ENCODE assay signal across 17 cellular contexts in genomic region chr13:44292545-44292944, GRCh38.
DNase-seq lines count a peak whose midpoint lies in the region; TF ChIP-seq lines count a peak whose summit lies in the region.
"Had no signal": no experiment of that assay in that cellular context is flagged by ENCODE, and none has a peak within 500 bp of the region (broad histone marks: within the 10 kb centered on the region; RNA-seq: fewer than 3 reads in every experiment).

No MANE protein-coding gene starts in this region.

- 76% methylated on average over 1 of the region's 1 CpG; no CpG with 5 or more reads in 1 of the 2 donors for WGBS in transverse colon (ENCODE audit: low coverage in 1 of 2), 2 donors

- H3K4me1 ChIP-seq in muscle layer of duodenum (ENCODE audit: control insufficient read depth in 1 of 2, insufficient read depth in 2 of 2, low read length in 2 of 2) (peaks cover 20% of the 10 kb centered on the region in 2 donors), transverse colon (peaks cover 0 to 25% (median 8%) of the 10 kb centered on the region in 4 donors)

- H3K27me3 ChIP-seq in muscle layer of duodenum (ENCODE audit: low read depth, low read length) (no peaks in the 10 kb centered on the region), transverse colon (no peaks in the 10 kb centered on the region)
- H3K27me3 ChIP-seq: brain microvascular endothelial cell had no signal

- in situ Hi-C loops in transverse colon (cut with MboI; ENCODE audit: low pct_ligation_motif_present in 1 of 4, low pct_unique_long_range_greater_than_20kb in 1 of 4, low sequenced_read_pairs in 3 of 4) = no loop called here

- no peak for TF ChIP-seq CTCF in transverse colon (IDR thresholded peaks at IDR 0.05)

- CTCF ChIA-PET in activated naive CD4-positive, alpha-beta T cell treated with anti-CD3 and anti-CD28 coated beads for 36 hours (lab: Charles Lee) = no interaction called here

- peaks cover 2% of the 10 kb centered on the region for H3K9me3 Mint-ChIP-seq in activated naive CD4-positive, alpha-beta T cell treated with anti-CD3 and anti-CD28 coated beads for 36 hours
- H3K9me3 Mint-ChIP-seq: effector memory CD8-positive, alpha-beta T cell; nephron; WTC11 had no signal

- TF ChIP-seq POLR2A in transverse colon (IDR thresholded peaks at IDR 0.05) = no peak

- no peak for TF ChIP-seq EP300 in transverse colon (IDR thresholded peaks at IDR 0.05; ENCODE audit: low read depth)

- H3K36me3 ChIP-seq in muscle layer of duodenum (ENCODE audit: control insufficient read depth in 1 of 2, insufficient read depth in 2 of 2, low read length in 2 of 2) (no peaks in the 10 kb centered on the region), transverse colon (no peaks in the 10 kb centered on the region)
- H3K36me3 ChIP-seq: brain microvascular endothelial cell had no signal

- peaks cover 27% of the 10 kb centered on the region for H3K4me1 Mint-ChIP-seq in activated naive CD4-positive, alpha-beta T cell treated with anti-CD3 and anti-CD28 coated beads for 36 hours (ENCODE audit: low read depth)

- H3K27ac Mint-ChIP-seq in activated naive CD4-positive, alpha-beta T cell treated with anti-CD3 and anti-CD28 coated beads for 36 hours = peak overlapping the region; percentile 38
- H3K27ac Mint-ChIP-seq: stimulated activated naive CD8-positive, alpha-beta T cell treated with anti-CD3 and anti-CD28 coated beads, Interleukin-15, Interleukin-2, amounts not matched to agents 100 ng/mL and 50 ng/mL, for 24 hours; WTC11 had no signal

- peak; percentile 36 for DNase-seq in activated naive CD4-positive, alpha-beta T cell treated with anti-CD3 and anti-CD28 coated beads for 36 hours
- no peak for DNase-seq in activated naive CD4-positive, alpha-beta T cell (lab: John Stamatoyannopoulos, UW)
- no peak for DNase-seq in transverse colon
- no peak for DNase-seq in cerebellum (ENCODE audit: low spot score)
- no peak for DNase-seq in DMS79 (lab: John Stamatoyannopoulos, UW)
- DNase-seq in effector CD8-positive, alpha-beta T cell (lab: John Stamatoyannopoulos, UW) = no peak
- DNase-seq: activated naive CD4-positive, alpha-beta T cell treated with Interleukin-2 at 50 U/mL for 16 hours; brain microvascular endothelial cell; effector memory CD8-positive, alpha-beta T cell; HCEC 1CT; NCI-H146; stimulated activated CD4-positive, alpha-beta T cell treated with anti-CD3 and anti-CD28 coated beads, Interleukin-15, amount 100 ng/mL, for 24 hours had no signal

- H3K36me3 Mint-ChIP-seq in activated naive CD4-positive, alpha-beta T cell treated with anti-CD3 and anti-CD28 coated beads for 36 hours (ENCODE audit: low read depth) = peaks cover 1% of the 10 kb centered on the region
- H3K36me3 Mint-ChIP-seq: WTC11 had no signal

- peaks cover 13% of the 10 kb centered on the region for H3K27me3 Mint-ChIP-seq in activated naive CD4-positive, alpha-beta T cell treated with anti-CD3 and anti-CD28 coated beads for 36 hours (ENCODE audit: low read depth)

- intact Hi-C loops in activated naive CD4-positive, alpha-beta T cell treated with anti-CD3 and anti-CD28 coated beads for 36 hours (cut with micrococcal nuclease) = loop anchor here (1.0 to 5.0 kb wide), 3 partner anchors 9 to 145 kb away; no protein-coding TSS in a partner anchor
- intact Hi-C loops in transverse colon (cut with DNase I; ENCODE audit: low total_unique reads) = no loop called here

- H3K4me3 Mint-ChIP-seq in activated naive CD4-positive, alpha-beta T cell treated with anti-CD3 and anti-CD28 coated beads for 36 hours = no peak overlapping the region
- H3K4me3 Mint-ChIP-seq: effector memory CD8-positive, alpha-beta T cell; nephron; stimulated activated naive CD8-positive, alpha-beta T cell treated with anti-CD3 and anti-CD28 coated beads, Interleukin-15, Interleukin-2, amounts not matched to agents 100 ng/mL and 50 ng/mL, for 24 hours; WTC11 had no signal

- H3K9me3 ChIP-seq in muscle layer of duodenum (ENCODE audit: control insufficient read depth in 1 of 2, low read length in 2 of 2) (no peaks in the 10 kb centered on the region), transverse colon (no peaks in the 10 kb centered on the region)

- no peak overlapping the region for H3K4me3 ChIP-seq in muscle layer of duodenum (ENCODE audit: low read depth in 1 of 2, low read length in 2 of 2)
- no peak overlapping the region for H3K4me3 ChIP-seq in transverse colon

- H3K27ac ChIP-seq in cingulate gyrus (ENCODE audit: low read depth, low read length) (peak overlapping the region; percentile 62), muscle layer of duodenum (ENCODE audit: low read length) (peak overlapping the region; percentile 2), transverse colon (peak overlapping the region; percentile 68 to 82 (median 76))
- H3K27ac ChIP-seq: brain microvascular endothelial cell had no signal

Comparison
In these comparisons a context has a peak if more than half of its experiments do, and no peak if none do; other contexts are left out.
1. H3K27ac ChIP-seq: peak in every context shown above with its lines; median percentile 76 in transverse colon; 62 in cingulate gyrus; 2 in muscle layer of duodenum.